In the genomic region with DNA sequence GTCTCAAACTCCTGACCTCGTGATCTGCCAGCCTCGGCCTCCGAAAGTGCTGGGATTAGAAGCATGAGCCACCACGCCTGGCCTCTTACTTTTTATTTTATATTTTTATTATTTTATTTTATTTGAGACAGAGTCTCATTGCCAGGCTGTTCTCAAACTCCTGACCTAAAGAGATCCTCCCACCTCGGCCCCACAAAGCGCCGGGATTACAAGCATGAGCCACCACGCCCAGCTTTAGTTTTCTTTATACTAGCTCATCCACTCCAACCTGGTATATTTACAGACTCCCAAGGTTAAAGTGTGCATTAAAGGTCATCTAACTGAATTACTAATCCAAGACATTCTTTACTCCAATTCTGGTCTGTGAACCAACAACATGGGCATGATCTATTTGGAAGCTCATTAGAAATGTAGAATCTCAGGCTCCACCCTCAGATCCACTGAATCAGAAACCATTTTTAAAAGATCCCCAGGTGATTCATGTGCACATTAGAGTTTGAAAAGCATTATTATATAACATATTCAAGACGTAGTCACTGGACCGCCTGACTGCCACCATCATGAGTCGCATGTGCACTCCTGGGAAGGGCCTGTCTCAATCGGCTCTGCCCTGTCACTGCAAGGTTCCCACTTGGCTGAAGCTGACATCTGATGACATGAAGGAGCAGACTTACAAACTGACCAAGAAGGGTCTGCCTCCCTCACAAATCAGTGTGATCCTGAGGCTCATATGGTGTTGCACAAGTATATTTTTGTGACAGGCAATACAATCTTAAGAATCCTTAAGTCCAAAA, we compare ENCODE assay signal across 12 cellular contexts. TPM values are rescaled to one million over a fixed set of nuclear protein-coding genes. Genes with fewer than 3 reads are reported as not detected.
A peak's percentile ranks its signal among the peaks of the same experiment; 100 is the strongest.
DNase-seq lines count a peak whose midpoint lies in the region; ATAC-seq and TF ChIP-seq lines count a peak whose summit lies in the region.
"Had no signal": no experiment of that assay in that cellular context is flagged by ENCODE, and none has a peak within 500 bp of the region (broad histone marks: within the 10 kb centered on the region; RNA-seq: fewer than 3 reads in every experiment).

No MANE protein-coding gene starts in this region.

- in situ Hi-C loops in brain microvascular endothelial cell (cut with HindIII; ENCODE audit: low pct_ligation_motif_present, low sequenced_read_pairs), result loop anchor here (25.0 kb wide), 1 partner anchor 88 kb away; no protein-coding TSS in a partner anchor

- TF ChIP-seq CTCF in brain microvascular endothelial cell (IDR thresholded peaks at IDR 0.05; ENCODE audit: low read depth, low read length, missing control alignments), result no peak
- TF ChIP-seq CTCF in mucosa of descending colon (IDR thresholded peaks at IDR 0.05), result no peak

- intact Hi-C loops in left ventricle myocardium superior (cut with micrococcal nuclease) (no loop called here), cardiac septum (cut with DNase I) (no loop called here), mucosa of descending colon (cut with DNase I, micrococcal nuclease) (no loop called here)

- H3K27ac ChIP-seq in brain microvascular endothelial cell, result peak overlapping the region; percentile 51
- H3K27ac ChIP-seq: thoracic aorta had no signal

- no peaks in the 10 kb centered on the region for H3K36me3 ChIP-seq in brain microvascular endothelial cell (replicated peaks)
- no peaks in the 10 kb centered on the region for H3K36me3 ChIP-seq in mucosa of descending colon (ENCODE audit: low read depth)
- H3K36me3 ChIP-seq: thoracic aorta had no signal

- no peaks in the 10 kb centered on the region for H3K9me3 ChIP-seq in mucosa of descending colon
- H3K9me3 ChIP-seq: thoracic aorta had no signal

- H3K27me3 ChIP-seq in brain microvascular endothelial cell (replicated peaks), result no peaks in the 10 kb centered on the region

- H3K4me1 ChIP-seq in mucosa of descending colon (ENCODE audit: low read depth), result peaks cover 25% of the 10 kb centered on the region

- ATAC-seq in left ventricle myocardium superior, result peak; percentile 38
- ATAC-seq in mucosa of descending colon, result peak; percentile 72
- ATAC-seq in GM21619 (IDR thresholded peaks at IDR 0.05; ENCODE audit: unreplicated experiment), result no peak
- no peak for ATAC-seq in HG03342 (IDR thresholded peaks at IDR 0.05; ENCODE audit: unreplicated experiment)
- ATAC-seq: GM12878 had no signal

- DNase-seq in left ventricle myocardium superior (no peak), cardiac septum (ENCODE audit: low spot score) (no peak), brain microvascular endothelial cell (peak; percentile 41), mucosa of descending colon (peak in 2 of 3 donors; percentile 40 to 61), NCI-H2171 (lab: John Stamatoyannopoulos, UW) (no peak), NCI-H526 treated with DMSO at 0.1 percent for 48 hours (lab: John Stamatoyannopoulos, UW) (no peak)
- DNase-seq: activated naive CD4-positive, alpha-beta T cell treated with anti-CD3 and anti-CD28 coated beads for 36 hours; NCI-H526 had no signal

- H3K4me3 ChIP-seq in brain microvascular endothelial cell (ENCODE audit: low read depth, low read length) (no peak overlapping the region), mucosa of descending colon (no peak overlapping the region)
- H3K4me3 ChIP-seq: GM12878, thoracic aorta had no signal

RNA-seq across cellular contexts. Expression of gene ATAD2B, which starts 26.6 kb away (rescaled TPM):
- 6.9 TPM for total RNA-seq in left ventricle myocardium superior
- total RNA-seq in cardiac septum, result 14.3 TPM
- total RNA-seq in mucosa of descending colon, result 10 to 100 TPM; 25.8 to 38.5 (median 27.9) TPM

RNA-seq across cellular contexts. Expression of gene UBXN2A, which starts 39.9 kb away (rescaled TPM):
- 20.5 TPM for total RNA-seq in left ventricle myocardium superior
- 22.4 TPM for total RNA-seq in cardiac septum
- total RNA-seq in mucosa of descending colon, result 10 to 100 TPM; 12.9 to 23.9 (median 13.1) TPM

Comparison
In these comparisons a context has a peak if more than half of its experiments do, and no peak if none do; other contexts are left out.
1. ATAC-seq: peak in left ventricle myocardium superior (single experiment) and mucosa of descending colon (single experiment); none in GM21619 (single experiment) and HG03342 (single experiment).
2. DNase-seq: peak in brain microvascular endothelial cell (single experiment) and mucosa of descending colon (2 of 3); none in left ventricle myocardium superior (single experiment), cardiac septum (single experiment), NCI-H2171 (single experiment) and NCI-H526 treated with DMSO at 0.1 percent for 48 hours (single experiment).